1 cellular context compared by ENCODE assay signal in the genomic region with DNA sequence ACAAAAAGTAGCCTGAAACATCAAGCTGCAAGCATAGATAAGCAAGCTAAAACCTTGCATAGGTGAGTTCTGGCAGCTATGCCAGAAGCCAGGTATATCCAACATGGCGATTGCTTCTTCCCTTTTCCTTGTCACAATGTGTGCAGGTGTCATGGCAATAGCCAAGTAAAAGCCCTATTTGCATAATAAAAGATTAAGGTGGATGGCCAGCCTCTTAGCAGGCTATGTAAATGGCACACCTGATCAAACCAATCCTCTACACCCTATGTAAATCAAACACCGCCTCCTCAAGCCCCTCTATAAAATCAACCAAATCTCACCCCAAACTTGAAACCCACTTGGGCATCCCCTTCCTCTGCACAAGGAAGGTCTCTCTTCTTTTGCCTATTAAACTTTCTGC.
TF ChIP-seq lines count a peak whose summit lies in the region.

No MANE protein-coding gene starts in this region.

TF ChIP-seq in GM23338, 12 proteins besides CTCF, POLR2A, EP300 and RAD21 (continued from another document):
- TF ChIP-seq, protein P1, sequence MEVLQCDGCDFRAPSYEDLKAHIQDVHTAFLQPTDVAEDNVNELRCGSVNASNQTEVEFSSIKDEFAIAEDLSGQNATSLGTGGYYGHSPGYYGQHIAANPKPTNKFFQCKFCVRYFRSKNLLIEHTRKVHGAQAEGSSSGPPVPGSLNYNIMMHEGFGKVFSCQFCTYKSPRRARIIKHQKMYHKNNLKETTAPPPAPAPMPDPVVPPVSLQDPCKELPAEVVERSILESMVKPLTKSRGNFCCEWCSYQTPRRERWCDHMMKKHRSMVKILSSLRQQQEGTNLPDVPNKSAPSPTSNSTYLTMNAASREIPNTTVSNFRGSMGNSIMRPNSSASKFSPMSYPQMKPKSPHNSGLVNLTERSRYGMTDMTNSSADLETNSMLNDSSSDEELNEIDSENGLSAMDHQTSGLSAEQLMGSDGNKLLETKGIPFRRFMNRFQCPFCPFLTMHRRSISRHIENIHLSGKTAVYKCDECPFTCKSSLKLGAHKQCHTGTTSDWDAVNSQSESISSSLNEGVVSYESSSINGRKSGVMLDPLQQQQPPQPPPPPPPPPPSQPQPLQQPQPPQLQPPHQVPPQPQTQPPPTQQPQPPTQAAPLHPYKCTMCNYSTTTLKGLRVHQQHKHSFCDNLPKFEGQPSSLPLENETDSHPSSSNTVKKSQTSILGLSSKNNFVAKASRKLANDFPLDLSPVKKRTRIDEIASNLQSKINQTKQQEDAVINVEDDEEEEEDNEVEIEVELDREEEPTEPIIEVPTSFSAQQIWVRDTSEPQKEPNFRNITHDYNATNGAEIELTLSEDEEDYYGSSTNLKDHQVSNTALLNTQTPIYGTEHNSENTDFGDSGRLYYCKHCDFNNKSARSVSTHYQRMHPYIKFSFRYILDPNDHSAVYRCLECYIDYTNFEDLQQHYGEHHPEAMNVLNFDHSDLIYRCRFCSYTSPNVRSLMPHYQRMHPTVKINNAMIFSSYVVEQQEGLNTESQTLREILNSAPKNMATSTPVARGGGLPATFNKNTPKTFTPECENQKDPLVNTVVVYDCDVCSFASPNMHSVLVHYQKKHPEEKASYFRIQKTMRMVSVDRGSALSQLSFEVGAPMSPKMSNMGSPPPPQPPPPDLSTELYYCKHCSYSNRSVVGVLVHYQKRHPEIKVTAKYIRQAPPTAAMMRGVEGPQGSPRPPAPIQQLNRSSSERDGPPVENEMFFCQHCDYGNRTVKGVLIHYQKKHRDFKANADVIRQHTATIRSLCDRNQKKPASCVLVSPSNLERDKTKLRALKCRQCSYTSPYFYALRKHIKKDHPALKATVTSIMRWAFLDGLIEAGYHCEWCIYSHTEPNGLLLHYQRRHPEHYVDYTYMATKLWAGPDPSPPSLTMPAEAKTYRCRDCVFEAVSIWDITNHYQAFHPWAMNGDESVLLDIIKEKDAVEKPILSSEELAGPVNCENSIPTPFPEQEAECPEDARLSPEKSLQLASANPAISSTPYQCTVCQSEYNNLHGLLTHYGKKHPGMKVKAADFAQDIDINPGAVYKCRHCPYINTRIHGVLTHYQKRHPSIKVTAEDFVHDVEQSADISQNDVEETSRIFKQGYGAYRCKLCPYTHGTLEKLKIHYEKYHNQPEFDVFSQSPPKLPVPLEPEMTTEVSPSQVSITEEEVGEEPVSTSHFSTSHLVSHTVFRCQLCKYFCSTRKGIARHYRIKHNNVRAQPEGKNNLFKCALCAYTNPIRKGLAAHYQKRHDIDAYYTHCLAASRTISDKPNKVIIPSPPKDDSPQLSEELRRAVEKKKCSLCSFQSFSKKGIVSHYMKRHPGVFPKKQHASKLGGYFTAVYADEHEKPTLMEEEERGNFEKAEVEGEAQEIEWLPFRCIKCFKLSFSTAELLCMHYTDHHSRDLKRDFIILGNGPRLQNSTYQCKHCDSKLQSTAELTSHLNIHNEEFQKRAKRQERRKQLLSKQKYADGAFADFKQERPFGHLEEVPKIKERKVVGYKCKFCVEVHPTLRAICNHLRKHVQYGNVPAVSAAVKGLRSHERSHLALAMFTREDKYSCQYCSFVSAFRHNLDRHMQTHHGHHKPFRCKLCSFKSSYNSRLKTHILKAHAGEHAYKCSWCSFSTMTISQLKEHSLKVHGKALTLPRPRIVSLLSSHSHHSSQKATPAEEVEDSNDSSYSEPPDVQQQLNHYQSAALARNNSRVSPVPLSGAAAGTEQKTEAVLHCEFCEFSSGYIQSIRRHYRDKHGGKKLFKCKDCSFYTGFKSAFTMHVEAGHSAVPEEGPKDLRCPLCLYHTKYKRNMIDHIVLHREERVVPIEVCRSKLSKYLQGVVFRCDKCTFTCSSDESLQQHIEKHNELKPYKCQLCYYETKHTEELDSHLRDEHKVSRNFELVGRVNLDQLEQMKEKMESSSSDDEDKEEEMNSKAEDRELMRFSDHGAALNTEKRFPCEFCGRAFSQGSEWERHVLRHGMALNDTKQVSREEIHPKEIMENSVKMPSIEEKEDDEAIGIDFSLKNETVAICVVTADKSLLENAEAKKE (CRISPR knock-in tag; IDR thresholded peaks at IDR 0.05), result no peak
TF ChIP-seq in GM23338: peak in this region for 0.
